In genomic region chr15:39624806-39625205, GRCh38 we compare ENCODE assay signal across 9 cellular contexts. TPM values are rescaled to one million over a fixed set of nuclear protein-coding genes. Genes with fewer than 3 reads are reported as not detected.
DNase-seq lines count a peak whose midpoint lies in the region; ATAC-seq and TF ChIP-seq lines count a peak whose summit lies in the region.
"Had no signal": no experiment of that assay in that cellular context is flagged by ENCODE, and none has a peak within 500 bp of the region (broad histone marks: within the 10 kb centered on the region; RNA-seq: fewer than 3 reads in every experiment).

No MANE protein-coding gene starts in this region.

- ATAC-seq in GM18520 (IDR thresholded peaks at IDR 0.05; ENCODE audit: unreplicated experiment) (peak; percentile 49), heart left ventricle (peak; percentile 37 to 81 (median 77)), HG03159 (IDR thresholded peaks at IDR 0.05; ENCODE audit: unreplicated experiment) (no peak)
- ATAC-seq in activated T-helper 17 cell treated with anti-CD3 and anti-CD28 coated beads, Interleukin-2, amount 50 U/mL, for 72 hours (replicated peaks): peak; percentile 76

- H3K27ac Mint-ChIP-seq in activated T-helper 17 cell treated with anti-CD3 and anti-CD28 coated beads, Interleukin-2, amount 50 U/mL, for 72 hours: peak overlapping the region; percentile 100

- 48 to 62% (median 54%) methylated on average over 6 of the region's 6 CpGs for WGBS in heart left ventricle, 4 donors

- H3K27me3 Mint-ChIP-seq in activated T-helper 17 cell treated with anti-CD3 and anti-CD28 coated beads, Interleukin-2, amount 50 U/mL, for 72 hours: no peaks in the 10 kb centered on the region

- peaks cover 68% of the 10 kb centered on the region for H3K4me1 ChIP-seq in OCI-LY3 (ENCODE audit: low read length)
- peaks cover 3 to 73% (median 47%) of the 10 kb centered on the region in 12 donors for H3K4me1 ChIP-seq in heart left ventricle

- no peaks in the 10 kb centered on the region for H3K79me2 ChIP-seq in OCI-LY3 (ENCODE audit: low read length)

- H3K36me3 ChIP-seq in OCI-LY3 (replicated peaks; ENCODE audit: low read depth, low read length) (peaks cover 23% of the 10 kb centered on the region), heart left ventricle (no peaks in the 10 kb centered on the region), WERI-Rb-1 (no peaks in the 10 kb centered on the region)

- peaks cover 5% of the 10 kb centered on the region for H3K36me3 Mint-ChIP-seq in activated T-helper 17 cell treated with anti-CD3 and anti-CD28 coated beads, Interleukin-2, amount 50 U/mL, for 72 hours (ENCODE audit: low read depth)

- no peaks in the 10 kb centered on the region for H4K20me1 ChIP-seq in OCI-LY3 (ENCODE audit: insufficient read depth, low read length)

- peaks cover 6% of the 10 kb centered on the region for H3K9me3 Mint-ChIP-seq in activated T-helper 17 cell treated with anti-CD3 and anti-CD28 coated beads, Interleukin-2, amount 50 U/mL, for 72 hours

- TF ChIP-seq POLR2A in heart left ventricle (IDR thresholded peaks at IDR 0.05): no peak

- no peak for TF ChIP-seq CTCF in OCI-LY3 (IDR thresholded peaks at IDR 0.05; ENCODE audit: low read depth, low read length)
- TF ChIP-seq CTCF in heart left ventricle (IDR thresholded peaks at IDR 0.05): peak in 2 of 12 donors; percentile 8 to 28
- TF ChIP-seq CTCF in dorsolateral prefrontal cortex (IDR thresholded peaks at IDR 0.05 in 54 of 56, conservative IDR thresholded peaks at IDR 0.05 in 2 of 56; ENCODE audit: low read depth in 1 of 56, partially characterized antibody in 56 of 56): no peak
- no peak for TF ChIP-seq CTCF in WERI-Rb-1 (IDR thresholded peaks at IDR 0.05; ENCODE audit: low read depth, low read length)

- intact Hi-C loops in heart left ventricle (cut with DNase I): loop anchor here in 1 of 10 donors (5.0 kb wide), 1 partner anchor 57 kb away; no protein-coding TSS in a partner anchor
- intact Hi-C loops in dorsolateral prefrontal cortex (cut with DNase I): no loop called here

- H2AFZ ChIP-seq in OCI-LY3 (ENCODE audit: low read depth, low read length): no peak overlapping the region

- peaks cover 8% of the 10 kb centered on the region; the same call in 1 of the 2 replicates for H3K9me3 ChIP-seq in OCI-LY3 (ENCODE audit: insufficient read depth, low read length)
- H3K9me3 ChIP-seq in heart left ventricle: no peaks in the 10 kb centered on the region
- no peaks in the 10 kb centered on the region for H3K9me3 ChIP-seq in WERI-Rb-1 (ENCODE audit: severe bottlenecking)

- peak in 4 of 5 donors; percentile 62 to 72 (median 68) for DNase-seq in heart left ventricle
- DNase-seq in stimulated activated CD4-positive, alpha-beta T cell treated with anti-CD3 and anti-CD28 coated beads, Interleukin-15, amount 100 ng/mL, for 24 hours: peak; percentile 48
- DNase-seq in dorsolateral prefrontal cortex: no peak
- no peak for DNase-seq in WERI-Rb-1

- H3K4me3 ChIP-seq in OCI-LY3 (ENCODE audit: low read length) (no peak overlapping the region), heart left ventricle (no peak overlapping the region), dorsolateral prefrontal cortex (no peak overlapping the region), WERI-Rb-1 (ENCODE audit: low read depth, low read length) (no peak overlapping the region)

- H3K27me3 ChIP-seq in OCI-LY3 (ENCODE audit: low read depth, low read length) (no peaks in the 10 kb centered on the region), heart left ventricle (no peaks in the 10 kb centered on the region), dorsolateral prefrontal cortex (no peaks in the 10 kb centered on the region), WERI-Rb-1 (ENCODE audit: insufficient read depth, low read depth, severe bottlenecking) (no peaks in the 10 kb centered on the region)

- peaks cover 69% of the 10 kb centered on the region for H3K4me1 Mint-ChIP-seq in activated T-helper 17 cell treated with anti-CD3 and anti-CD28 coated beads, Interleukin-2, amount 50 U/mL, for 72 hours

- peak overlapping the region; percentile 95 for H3K4me3 Mint-ChIP-seq in activated T-helper 17 cell treated with anti-CD3 and anti-CD28 coated beads, Interleukin-2, amount 50 U/mL, for 72 hours

- H3K9ac ChIP-seq in OCI-LY3 (ENCODE audit: low read length): peak overlapping the region; percentile 71; the same call in 1 of the 2 replicates
- H3K9ac ChIP-seq: KMS-11 had no signal

- peak overlapping the region; percentile 98 for H3K27ac ChIP-seq in OCI-LY3 (ENCODE audit: low read length)
- H3K27ac ChIP-seq in heart left ventricle: peak overlapping the region; percentile 19 to 95 (median 66)
- H3K27ac ChIP-seq in dorsolateral prefrontal cortex: peak overlapping the region in 9 of 59 donors; percentile 0 to 65 (median 18)
- H3K27ac ChIP-seq in WERI-Rb-1: no peak overlapping the region
- H3K27ac ChIP-seq: KMS-11 had no signal

- no peak overlapping the region for H3K4me2 ChIP-seq in OCI-LY3 (ENCODE audit: low read length)
- H3K4me2 ChIP-seq: KMS-11 had no signal

RNA-seq across cellular contexts. Expression of gene THBS1, which starts 43.9 kb away (rescaled TPM):
- 1 to 10 TPM in 1 of 2 donors, under 1 TPM in 1; 0.66 to 3.5 TPM for total RNA-seq in activated T-helper 17 cell treated with anti-CD3 and anti-CD28 coated beads, Interleukin-2, amount 50 U/mL, for 72 hours
- total RNA-seq in heart left ventricle: 100 to 1,000 TPM in 5 of 9 donors, 10 to 100 TPM in 4; 21.0 to 573 (median 160) TPM
- 100 to 1,000 TPM in 1 of 2 donors, 1 to 10 TPM in 1; 8.5 to 179 TPM for polyA plus RNA-seq in heart left ventricle
- 10 to 100 TPM in 54 of 120 experiments, 1 to 10 TPM in 66; 2.4 to 69.0 (median 9.2) TPM for total RNA-seq in dorsolateral prefrontal cortex

Comparison
In these comparisons a context has a peak if more than half of its experiments do, and no peak if none do; other contexts are left out.
1. DNase-seq: peak in heart left ventricle (4 of 5) and stimulated activated CD4-positive, alpha-beta T cell treated with anti-CD3 and anti-CD28 coated beads, Interleukin-15, amount 100 ng/mL, for 24 hours (single experiment); none in dorsolateral prefrontal cortex (0 of 10) and WERI-Rb-1 (single experiment).